8 cellular contexts compared by ENCODE assay signal in genomic region chr7:1159231-1159630, GRCh38. TPM values are rescaled to one million over a fixed set of nuclear protein-coding genes. Genes with fewer than 3 reads are reported as not detected.
DNase-seq lines count a peak whose midpoint lies in the region; ATAC-seq and TF ChIP-seq lines count a peak whose summit lies in the region.
"Not testable (repeated sequence)": the region's sequence is repeated elsewhere in the genome, so short reads cannot be mapped to it uniquely, and the experiment has no call there.

No MANE protein-coding gene starts in this region.

- intact Hi-C loops in PC-9 (cut with micrococcal nuclease; ENCODE audit: unreplicated experiment) = loop anchor here (5.0 kb wide), 2 partner anchors 72 to 282 kb away; partner anchors contain the start of genes GET4 and GPER1
- intact Hi-C loops in dendritic cell treated with granulocyte-macrophage colony-stimulating factor and Interleukin-4, amounts not matched to agents 40 ng/mL and 50 ng/mL, for 4 days (cut with micrococcal nuclease); aorta (cut with DNase I): not testable (repeated sequence)

- H3K9me2 ChIP-seq in PC-9 (ENCODE audit: insufficient read depth) = not testable (repeated sequence)

- CTCF ChIA-PET in PC-9 (lab: Charles Lee) = interaction anchor here (0.6 kb wide), 1 partner anchor 346 kb away, joined by 4 read pairs; no protein-coding TSS in a partner anchor

- H3K9me3 ChIP-seq in PC-9 (ENCODE audit: insufficient read depth, low read depth); right atrium auricular region; muscle layer of colon (ENCODE audit: low read length); skeletal muscle satellite cell (replicated peaks; ENCODE audit: low read length); aorta (ENCODE audit: control insufficient read depth, low read length): not testable (repeated sequence)

- H3K4me3 Mint-ChIP-seq in activated T-helper 17 cell treated with anti-CD3 and anti-CD28 coated beads, Interleukin-2, amount 50 U/mL, for 72 hours = peak overlapping the region; percentile 86
- peak overlapping the region; percentile 83 for H3K4me3 Mint-ChIP-seq in dendritic cell treated with granulocyte-macrophage colony-stimulating factor and Interleukin-4, amounts not matched to agents 40 ng/mL and 50 ng/mL, for 4 days

- not testable (repeated sequence) for BruUV-seq in PC-9 (replicated peaks; lab: Mats Ljungman, UMichigan)

- H3K27ac ChIP-seq in PC-9 = peak overlapping the region; percentile 77; the same call in 1 of the 2 replicates
- peak overlapping the region; percentile 10 to 96 for H3K27ac ChIP-seq in right atrium auricular region
- H3K27ac ChIP-seq in muscle layer of colon (ENCODE audit: low read depth, low read length) = peak overlapping the region; percentile 24
- H3K27ac ChIP-seq in aorta (ENCODE audit: low read depth in 1 of 2, low read length in 2 of 2) = not testable (repeated sequence)

- ATAC-seq in activated T-helper 17 cell treated with anti-CD3 and anti-CD28 coated beads, Interleukin-2, amount 50 U/mL, for 72 hours (replicated peaks); aorta (ENCODE audit: low FRiP score): not testable (repeated sequence)

- peaks cover 10% of the 10 kb centered on the region for H3K4me1 Mint-ChIP-seq in activated T-helper 17 cell treated with anti-CD3 and anti-CD28 coated beads, Interleukin-2, amount 50 U/mL, for 72 hours
- H3K4me1 Mint-ChIP-seq in dendritic cell treated with granulocyte-macrophage colony-stimulating factor and Interleukin-4, amounts not matched to agents 40 ng/mL and 50 ng/mL, for 4 days (ENCODE audit: low read depth) = peaks cover 37% of the 10 kb centered on the region

- peak overlapping the region; percentile 98 for H3K4me2 ChIP-seq in PC-9
- peak overlapping the region; percentile 96 for H3K4me2 ChIP-seq in skeletal muscle satellite cell (ENCODE audit: low read length)

- 6 to 8% methylated on average over 19 to 26 of the region's 26 CpGs for WGBS in aorta, 2 donors

- H2AFZ ChIP-seq in PC-9 = not testable (repeated sequence)

- TF ChIP-seq CTCF in GM12875 (IDR thresholded peaks at IDR 0.05; ENCODE audit: borderline replicate concordance, insufficient read depth, low read depth, low read length); PC-9 (conservative IDR thresholded peaks at IDR 0.05); right atrium auricular region (IDR thresholded peaks at IDR 0.05): not testable (repeated sequence)

- H3K27me3 ChIP-seq in PC-9 (ENCODE audit: insufficient read depth, low read depth); right atrium auricular region; muscle layer of colon (ENCODE audit: control insufficient read depth in 1 of 2, insufficient read depth in 2 of 2, low read length in 2 of 2); skeletal muscle satellite cell (ENCODE audit: control insufficient read depth, insufficient read depth, low read length); aorta (ENCODE audit: control insufficient read depth in 1 of 2, insufficient read depth in 2 of 2, low read length in 1 of 2): not testable (repeated sequence)

- H3K36me3 ChIP-seq in PC-9 (ENCODE audit: low read depth) (peaks cover 34% of the 10 kb centered on the region), right atrium auricular region (peaks cover 31% of the 10 kb centered on the region), muscle layer of colon (ENCODE audit: insufficient read depth, low read length) (peaks cover 29% of the 10 kb centered on the region), skeletal muscle satellite cell (ENCODE audit: insufficient read depth, low read length) (peaks cover 35% of the 10 kb centered on the region)
- H3K36me3 ChIP-seq in aorta (ENCODE audit: control insufficient read depth in 1 of 2, insufficient read depth in 2 of 2, low read length in 1 of 2) = not testable (repeated sequence)

- H3K9ac ChIP-seq in muscle layer of colon (ENCODE audit: low read length) = peak overlapping the region; percentile 90
- peak overlapping the region; percentile 94 for H3K9ac ChIP-seq in skeletal muscle satellite cell (ENCODE audit: low read depth, low read length)

- H3K4me3 ChIP-seq in GM12875 (ENCODE audit: low read depth, low read length) (peak overlapping the region; percentile 68), PC-9 (peak overlapping the region; percentile 96), right atrium auricular region (peak overlapping the region; percentile 86 to 98), muscle layer of colon (ENCODE audit: low read depth in 1 of 2, low read length in 2 of 2) (peak overlapping the region; percentile 70 to 94), skeletal muscle satellite cell (ENCODE audit: low read length) (peak overlapping the region; percentile 90), aorta (ENCODE audit: low read length in 2 of 2) (peak overlapping the region; percentile 55 to 73)

- H3K27me3 Mint-ChIP-seq in activated T-helper 17 cell treated with anti-CD3 and anti-CD28 coated beads, Interleukin-2, amount 50 U/mL, for 72 hours; dendritic cell treated with granulocyte-macrophage colony-stimulating factor and Interleukin-4, amounts not matched to agents 40 ng/mL and 50 ng/mL, for 4 days: not testable (repeated sequence)

- not testable (repeated sequence) for DNase-seq in PC-9; right atrium auricular region (ENCODE audit: low spot score); aorta

- not testable (repeated sequence) for H3K9me3 Mint-ChIP-seq in activated T-helper 17 cell treated with anti-CD3 and anti-CD28 coated beads, Interleukin-2, amount 50 U/mL, for 72 hours; dendritic cell treated with granulocyte-macrophage colony-stimulating factor and Interleukin-4, amounts not matched to agents 40 ng/mL and 50 ng/mL, for 4 days

- H3K36me3 Mint-ChIP-seq in activated T-helper 17 cell treated with anti-CD3 and anti-CD28 coated beads, Interleukin-2, amount 50 U/mL, for 72 hours (ENCODE audit: low read depth) = peaks cover 52% of the 10 kb centered on the region
- H3K36me3 Mint-ChIP-seq in dendritic cell treated with granulocyte-macrophage colony-stimulating factor and Interleukin-4, amounts not matched to agents 40 ng/mL and 50 ng/mL, for 4 days (ENCODE audit: low read depth) = peaks cover 81% of the 10 kb centered on the region

- H3K4me1 ChIP-seq in PC-9 (replicated peaks; ENCODE audit: insufficient read depth) = peaks cover 45% of the 10 kb centered on the region
- H3K4me1 ChIP-seq in right atrium auricular region = peaks cover 0 to 22% of the 10 kb centered on the region in 2 donors
- H3K4me1 ChIP-seq in muscle layer of colon (ENCODE audit: insufficient read depth, low read length) = peaks cover 15% of the 10 kb centered on the region
- H3K4me1 ChIP-seq in skeletal muscle satellite cell (ENCODE audit: control insufficient read depth, insufficient read depth, low read length) = peaks cover 34% of the 10 kb centered on the region
- H3K4me1 ChIP-seq in aorta (ENCODE audit: control insufficient read depth in 1 of 2, insufficient read depth in 2 of 2, low read length in 2 of 2) = not testable (repeated sequence)

- H3K27ac Mint-ChIP-seq in activated T-helper 17 cell treated with anti-CD3 and anti-CD28 coated beads, Interleukin-2, amount 50 U/mL, for 72 hours = peak overlapping the region; percentile 93
- peak overlapping the region; percentile 96 for H3K27ac Mint-ChIP-seq in dendritic cell treated with granulocyte-macrophage colony-stimulating factor and Interleukin-4, amounts not matched to agents 40 ng/mL and 50 ng/mL, for 4 days

- H4K20me1 ChIP-seq in PC-9 (ENCODE audit: insufficient read depth) = not testable (repeated sequence)

- H3K79me2 ChIP-seq in PC-9 (ENCODE audit: low read depth) = peaks cover 60% of the 10 kb centered on the region

- POLR2A ChIA-PET in PC-9 (lab: Charles Lee; ENCODE audit: unreplicated experiment) = not testable (repeated sequence)

- peaks cover 41% of the 10 kb centered on the region for H3F3A ChIP-seq in PC-9 (ENCODE audit: insufficient read depth, low read depth)

RNA-seq across cellular contexts. Expression of gene ZFAND2A, which starts 0.8 kb away (rescaled TPM):
- total RNA-seq in PC-9 (2021) (51.2 and 65.1 TPM in 2 replicates), right atrium auricular region (10 to 100 TPM; 10.2 to 16.2 TPM), aorta (10 to 100 TPM; 18.8 to 24.8 TPM)
- 10 to 100 TPM; 27.1 to 27.7 TPM for total RNA-seq in activated T-helper 17 cell treated with anti-CD3 and anti-CD28 coated beads, Interleukin-2, amount 50 U/mL, for 72 hours
- 14.9 and 16.0 TPM in 2 replicates for total RNA-seq in skeletal muscle satellite cell (2012; rRNA removed)
- polyA plus RNA-seq in aorta = 10 to 100 TPM; 54.7 to 64.6 TPM
